In genomic region chr2:172859821-172860707, GRCh38 we compare ENCODE assay signal across 14 cellular contexts.
DNase-seq lines count a peak whose midpoint lies in the region; ATAC-seq, FAIRE-seq and TF ChIP-seq lines count a peak whose summit lies in the region.
"Had no signal": no experiment of that assay in that cellular context is flagged by ENCODE, and none has a peak within 500 bp of the region (broad histone marks: within the 10 kb centered on the region; RNA-seq: fewer than 3 reads in every experiment).

No MANE protein-coding gene starts in this region.

- DNase-seq in NCI-H146 (lab: John Stamatoyannopoulos, UW): peak; percentile 60
- no peak for DNase-seq in RWPE2 (ENCODE audit: low spot score)
- DNase-seq in fibroblast of peridontal ligament (ENCODE audit: extremely low read depth): peak; percentile 6
- peak; percentile 27 for DNase-seq in small intestine
- DNase-seq in GM13977 (ENCODE audit: low spot score): no peak
- no peak for DNase-seq in D341Med (ENCODE audit: low spot score)
- no peak for DNase-seq in NCI-H128 (lab: John Stamatoyannopoulos, UW; ENCODE audit: unreplicated experiment)
- DNase-seq: activated T-cell treated with anti-CD3 and anti-CD28 coated beads for 4 hours, DND-41, hippocampal formation, NCI-H774 had no signal

- H3K36me3 ChIP-seq in RWPE2 (ENCODE audit: low read depth) (no peaks in the 10 kb centered on the region), small intestine (ENCODE audit: control insufficient read depth in 2 of 2, insufficient read depth in 2 of 2, low read length in 2 of 2) (no peaks in the 10 kb centered on the region)

- H3K9me3 ChIP-seq in RWPE2 (ENCODE audit: severe bottlenecking): no peaks in the 10 kb centered on the region
- no peaks in the 10 kb centered on the region for H3K9me3 ChIP-seq in small intestine (ENCODE audit: control insufficient read depth, low read depth)

- in situ Hi-C loops in GM13977 (cut with MboI; ENCODE audit: low pct_unique_long_range_greater_than_20kb, low sequenced_read_pairs, unreplicated experiment): loop anchor here (10.0 kb wide), 1 partner anchor 75 kb away; no protein-coding TSS in a partner anchor

- no peak for FAIRE-seq in small intestine (lab: Jason Lieb, UNC)
- FAIRE-seq: bronchial epithelial cell had no signal

- no peak for TF ChIP-seq CTCF in RWPE2 (IDR thresholded peaks at IDR 0.05; ENCODE audit: poor library complexity, severe bottlenecking)
- TF ChIP-seq CTCF in GM13977 (IDR thresholded peaks at IDR 0.05; ENCODE audit: extremely low read depth, insufficient read depth, missing control alignments): no peak

- no peak overlapping the region for H3K4me3 ChIP-seq in RWPE2 (ENCODE audit: severe bottlenecking)
- H3K4me3 ChIP-seq in small intestine (ENCODE audit: low read depth in 1 of 2, low read length in 2 of 2): no peak overlapping the region

- H3K27ac ChIP-seq in RWPE2 (ENCODE audit: poor library complexity, severe bottlenecking) (peak overlapping the region; percentile 70), small intestine (ENCODE audit: low read depth in 1 of 2, low read length in 1 of 2) (peak overlapping the region in 1 of 2 donors; percentile 64)

- H3K4me1 ChIP-seq in RWPE2 (ENCODE audit: insufficient read depth, poor library complexity, severe bottlenecking) (peaks cover 29% of the 10 kb centered on the region), small intestine (ENCODE audit: control insufficient read depth in 2 of 2, insufficient read depth in 1 of 2, low read depth in 1 of 2, low read length in 1 of 2) (peaks cover 4 to 7% of the 10 kb centered on the region in 2 donors)

- WGBS in small intestine, 3 donors: 11 to 29% (median 27%) methylated on average over 10 of the region's 10 CpGs

- no peaks in the 10 kb centered on the region for H3K27me3 ChIP-seq in RWPE2 (ENCODE audit: insufficient read depth, poor library complexity, severe bottlenecking)
- H3K27me3 ChIP-seq in small intestine (ENCODE audit: control insufficient read depth in 2 of 2, insufficient read depth in 2 of 2, low read length in 2 of 2): no peaks in the 10 kb centered on the region

- ATAC-seq in RWPE2 (ENCODE audit: low read depth): peak; percentile 27; the same call in 1 of the 3 replicates
- no peak for ATAC-seq in HG02852 (IDR thresholded peaks at IDR 0.05; ENCODE audit: unreplicated experiment)
- ATAC-seq: stimulated activated memory B cell treated with anti-CD40 and anti-IgM and Interleukin-4, amounts not matched to agents 10 μg/mL and 1 μg/mL and 100 μg/mL, for 72 hours had no signal

Comparison
In these comparisons a context has a peak if more than half of its experiments do, and no peak if none do; other contexts are left out.
1. DNase-seq: peak in NCI-H146 (single experiment), fibroblast of peridontal ligament (single experiment) and small intestine (single experiment); none in RWPE2 (single experiment), GM13977 (single experiment), D341Med (single experiment) and NCI-H128 (single experiment).